ENCODE assay signal across 11 cellular contexts in genomic region chr2:46002507-46002883, GRCh38.
DNase-seq lines count a peak whose midpoint lies in the region; ATAC-seq and TF ChIP-seq lines count a peak whose summit lies in the region.
"Had no signal": no experiment of that assay in that cellular context is flagged by ENCODE, and none has a peak within 500 bp of the region (broad histone marks: within the 10 kb centered on the region; RNA-seq: fewer than 3 reads in every experiment).

No MANE protein-coding gene starts in this region.

- H3K4me1 ChIP-seq in colonic mucosa (no peaks in the 10 kb centered on the region), upper lobe of left lung (peaks cover 26 to 38% (median 33%) of the 10 kb centered on the region in 4 donors), endodermal cell (ENCODE audit: control insufficient read depth, insufficient read depth, low read length) (peaks cover 12% of the 10 kb centered on the region)

- H3K4me1 Mint-ChIP-seq in endodermal cell, result peaks cover 45% of the 10 kb centered on the region

- no peak overlapping the region for H3K27ac Mint-ChIP-seq in endodermal cell

- no peak overlapping the region for H3K4me3 Mint-ChIP-seq in endodermal cell

- WGBS in upper lobe of left lung, 2 donors, result 40 to 59% methylated on average over 1 of the region's 1 CpG
- 78 to 91% methylated on average over 1 of the region's 1 CpG for WGBS in endodermal cell (ENCODE audit: insufficient coverage in 1 of 2, insufficient read length in 1 of 2), 2 experiments

- H3K36me3 ChIP-seq in colonic mucosa (no peaks in the 10 kb centered on the region), upper lobe of left lung (peaks cover 0 to 23% (median 6%) of the 10 kb centered on the region in 4 donors), endodermal cell (ENCODE audit: control insufficient read depth, insufficient read depth, low read length) (no peaks in the 10 kb centered on the region)

- ATAC-seq in upper lobe of left lung (ENCODE audit: low FRiP score in 2 of 2) (peak; percentile 71 to 88), HG02763 (IDR thresholded peaks at IDR 0.05; ENCODE audit: unreplicated experiment) (no peak)

- peaks cover 2% of the 10 kb centered on the region for H3K27me3 Mint-ChIP-seq in endodermal cell (ENCODE audit: insufficient read depth)

- TF ChIP-seq CTCF in colonic mucosa (IDR thresholded peaks at IDR 0.05) (no peak), upper lobe of left lung (IDR thresholded peaks at IDR 0.05) (no peak), endodermal cell (conservative IDR thresholded peaks at IDR 0.05) (no peak)

- DNase-seq in NCI-H187 treated with DMSO at 0.1 percent for 48 hours (lab: John Stamatoyannopoulos, UW) (peak; percentile 25), NCI-H187 (lab: John Stamatoyannopoulos, UW) (no peak), colonic mucosa (no peak), left kidney (ENCODE audit: low read depth, low spot score) (peak; percentile 17), upper lobe of left lung (peak in 1 of 2 donors; percentile 67), endodermal cell (no peak)
- DNase-seq in stimulated activated naive CD4-positive, alpha-beta T cell (lab: John Stamatoyannopoulos, UW), result no peak
- DNase-seq: activated CD8-positive, alpha-beta memory T cell treated with anti-CD3 and anti-CD28 coated beads, Interleukin-2, amount 50 U/mL, for 48 hours; anterior cingulate cortex; mucosa of descending colon had no signal

- H3K27me3 ChIP-seq in colonic mucosa (no peaks in the 10 kb centered on the region), upper lobe of left lung (no peaks in the 10 kb centered on the region), endodermal cell (ENCODE audit: control insufficient read depth, insufficient read depth, low read length, poor library complexity, severe bottlenecking) (no peaks in the 10 kb centered on the region)

- peak overlapping the region; percentile 11 for H3K27ac ChIP-seq in colonic mucosa
- peak overlapping the region; percentile 69 to 75 (median 72) for H3K27ac ChIP-seq in upper lobe of left lung
- no peak overlapping the region for H3K27ac ChIP-seq in endodermal cell (ENCODE audit: low read depth, low read length)

- peak in 1 of 4 donors; percentile 41 for TF ChIP-seq EP300 in upper lobe of left lung (IDR thresholded peaks at IDR 0.05)

- H3K9me3 ChIP-seq in colonic mucosa, result no peaks in the 10 kb centered on the region
- H3K9me3 ChIP-seq in upper lobe of left lung, result no peaks in the 10 kb centered on the region
- no peaks in the 10 kb centered on the region for H3K9me3 ChIP-seq in endodermal cell (ENCODE audit: control insufficient read depth, low read length)
- H3K9me3 ChIP-seq: mucosa of descending colon had no signal

- no peak overlapping the region for H3K4me3 ChIP-seq in colonic mucosa
- no peak overlapping the region for H3K4me3 ChIP-seq in upper lobe of left lung
- H3K4me3 ChIP-seq in endodermal cell (ENCODE audit: low read length), result no peak overlapping the region
- H3K4me3 ChIP-seq: mucosa of descending colon had no signal

- H3K9ac ChIP-seq in colonic mucosa (ENCODE audit: low read depth in 2 of 2, low read length in 2 of 2), result no peak overlapping the region
- H3K9ac ChIP-seq in endodermal cell (ENCODE audit: extremely low read depth, low read length, poor library complexity, severe bottlenecking), result no peak overlapping the region

- no peak for TF ChIP-seq POLR2A in upper lobe of left lung (IDR thresholded peaks at IDR 0.05)

- no peaks in the 10 kb centered on the region for H3K9me3 Mint-ChIP-seq in endodermal cell

- H3K36me3 Mint-ChIP-seq in endodermal cell (ENCODE audit: low read depth), result no peaks in the 10 kb centered on the region

- intact Hi-C loops in colonic mucosa (cut with DNase I), result no loop called here

Comparison
In these comparisons a context has a peak if more than half of its experiments do, and no peak if none do; other contexts are left out.
1. DNase-seq: peak in NCI-H187 treated with DMSO at 0.1 percent for 48 hours (single experiment) and left kidney (single experiment); none in NCI-H187 (0 of 2), colonic mucosa (single experiment), stimulated activated naive CD4-positive, alpha-beta T cell (0 of 6) and endodermal cell (single experiment).